In the genomic region with DNA sequence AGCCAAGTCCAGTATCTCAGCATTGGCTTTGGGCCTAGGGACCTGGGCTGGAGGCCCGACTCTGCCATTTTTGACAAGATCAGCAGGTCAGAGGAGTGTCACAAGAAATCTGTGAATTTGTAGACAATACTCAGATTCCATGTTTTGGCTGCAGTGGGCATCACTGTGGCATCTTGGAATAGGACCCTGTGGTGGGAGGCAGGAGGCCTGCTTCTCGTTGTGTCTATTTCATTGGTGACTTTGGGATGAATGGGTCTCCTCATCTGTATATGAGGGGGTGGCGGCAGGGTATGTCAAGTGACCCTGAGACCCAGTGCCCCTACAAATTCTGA, we compare ENCODE assay signal across 13 cellular contexts. TPM values are rescaled to one million over a fixed set of nuclear protein-coding genes. Genes with fewer than 3 reads are reported as not detected.
DNase-seq lines count a peak whose midpoint lies in the region; ATAC-seq and TF ChIP-seq lines count a peak whose summit lies in the region.
"Had no signal": no experiment of that assay in that cellular context is flagged by ENCODE, and none has a peak within 500 bp of the region (broad histone marks: within the 10 kb centered on the region; RNA-seq: fewer than 3 reads in every experiment).

No MANE protein-coding gene starts in this region.

- peaks cover 25% of the 10 kb centered on the region for H3K4me1 ChIP-seq in HAP-1

- H3K36me3 Mint-ChIP-seq in activated CD8-positive, alpha-beta memory T cell treated with anti-CD3 and anti-CD28 coated beads, Interleukin-2, amount 10 ng/mL, durations not matched to agents 7 days and 5 days = peaks cover 31% of the 10 kb centered on the region
- peaks cover 5% of the 10 kb centered on the region for H3K36me3 Mint-ChIP-seq in brain
- H3K36me3 Mint-ChIP-seq in stimulated activated effector memory CD8-positive, alpha-beta T cell treated with anti-CD3 and anti-CD28 coated beads, Interleukin-12 subunit alpha, Interleukin-12 subunit beta, amount 100 ng/mL, for 72 hours = peaks cover 49% of the 10 kb centered on the region

- H3K4me3 Mint-ChIP-seq in activated CD8-positive, alpha-beta memory T cell treated with anti-CD3 and anti-CD28 coated beads, Interleukin-2, amount 10 ng/mL, durations not matched to agents 7 days and 5 days = peak overlapping the region; percentile 93
- peak overlapping the region; percentile 64 to 92 (median 77) for H3K4me3 Mint-ChIP-seq in brain
- peak overlapping the region; percentile 80 for H3K4me3 Mint-ChIP-seq in stimulated activated effector memory CD8-positive, alpha-beta T cell treated with anti-CD3 and anti-CD28 coated beads, Interleukin-12 subunit alpha, Interleukin-12 subunit beta, amount 100 ng/mL, for 72 hours

- peak overlapping the region; percentile 89 for H3K27ac Mint-ChIP-seq in activated CD8-positive, alpha-beta memory T cell treated with anti-CD3 and anti-CD28 coated beads, Interleukin-2, amount 10 ng/mL, durations not matched to agents 7 days and 5 days
- H3K27ac Mint-ChIP-seq in brain = peak overlapping the region; percentile 59 to 85 (median 81)
- peak overlapping the region; percentile 89 for H3K27ac Mint-ChIP-seq in stimulated activated effector memory CD8-positive, alpha-beta T cell treated with anti-CD3 and anti-CD28 coated beads, Interleukin-12 subunit alpha, Interleukin-12 subunit beta, amount 100 ng/mL, for 72 hours

- no peak for ATAC-seq in activated CD8-positive, alpha-beta memory T cell treated with anti-CD3 and anti-CD28 coated beads, Interleukin-2, amount 10 ng/mL, durations not matched to agents 7 days and 5 days
- no peak for ATAC-seq in stimulated activated effector memory CD8-positive, alpha-beta T cell treated with anti-CD3 and anti-CD28 coated beads, Interleukin-12 subunit alpha, Interleukin-12 subunit beta, amount 100 ng/mL, for 72 hours
- ATAC-seq in HG02970 (IDR thresholded peaks at IDR 0.05; ENCODE audit: low FRiP score, unreplicated experiment) = no peak

- TF ChIP-seq CTCF in NB4 (IDR thresholded peaks at IDR 0.05; ENCODE audit: low read depth, low read length) = no peak
- TF ChIP-seq CTCF in brain (conservative IDR thresholded peaks at IDR 0.05) = peak in 1 of 2 experiments; percentile 1

- H3K27me3 ChIP-seq in HAP-1 (ENCODE audit: low read depth) = no peaks in the 10 kb centered on the region
- H3K27me3 ChIP-seq: SJSA1 had no signal

- peaks cover 61% of the 10 kb centered on the region for H3K36me3 ChIP-seq in HAP-1 (replicated peaks)

- peaks cover 52% of the 10 kb centered on the region for H3K4me1 Mint-ChIP-seq in activated CD8-positive, alpha-beta memory T cell treated with anti-CD3 and anti-CD28 coated beads, Interleukin-2, amount 10 ng/mL, durations not matched to agents 7 days and 5 days
- H3K4me1 Mint-ChIP-seq in brain = peaks cover 39% of the 10 kb centered on the region
- peaks cover 54% of the 10 kb centered on the region for H3K4me1 Mint-ChIP-seq in stimulated activated effector memory CD8-positive, alpha-beta T cell treated with anti-CD3 and anti-CD28 coated beads, Interleukin-12 subunit alpha, Interleukin-12 subunit beta, amount 100 ng/mL, for 72 hours

- H3K27me3 Mint-ChIP-seq in activated CD8-positive, alpha-beta memory T cell treated with anti-CD3 and anti-CD28 coated beads, Interleukin-2, amount 10 ng/mL, durations not matched to agents 7 days and 5 days = no peaks in the 10 kb centered on the region
- peaks cover 11% of the 10 kb centered on the region for H3K27me3 Mint-ChIP-seq in brain

- no peaks in the 10 kb centered on the region for H3K9me3 Mint-ChIP-seq in activated CD8-positive, alpha-beta memory T cell treated with anti-CD3 and anti-CD28 coated beads, Interleukin-2, amount 10 ng/mL, durations not matched to agents 7 days and 5 days (ENCODE audit: low read depth)
- no peaks in the 10 kb centered on the region for H3K9me3 Mint-ChIP-seq in brain
- H3K9me3 Mint-ChIP-seq in stimulated activated effector memory CD8-positive, alpha-beta T cell treated with anti-CD3 and anti-CD28 coated beads, Interleukin-12 subunit alpha, Interleukin-12 subunit beta, amount 100 ng/mL, for 72 hours = no peaks in the 10 kb centered on the region

- H3K9me3 ChIP-seq in HAP-1 = no peaks in the 10 kb centered on the region
- H3K9me3 ChIP-seq: SJSA1 had no signal

- H3K4me3 ChIP-seq in NB4 (ENCODE audit: low read depth, low read length) (peak overlapping the region; percentile 33), HAP-1 (no peak overlapping the region)
- H3K4me3 ChIP-seq: SJSA1 had no signal

- CTCF ChIA-PET in activated CD8-positive, alpha-beta memory T cell treated with anti-CD3 and anti-CD28 coated beads, Interleukin-2, amount 10 ng/mL, durations not matched to agents 7 days and 5 days (lab: Charles Lee) = interaction anchor here (1.3 to 3.9 kb wide), 7 partner anchors 75 to 243 kb away, joined by 3 to 68 read pairs (median 10); a partner anchor contains a TSS

- no peak for DNase-seq in activated CD8-positive, alpha-beta memory T cell treated with anti-CD3 and anti-CD28 coated beads, Interleukin-2, amount 10 ng/mL, durations not matched to agents 7 days and 5 days
- no peak for DNase-seq in activated CD8-positive, alpha-beta memory T cell treated with anti-CD3 and anti-CD28 coated beads, Interleukin-2, amount 50 U/mL, for 4 hours
- DNase-seq in NB4 (ENCODE audit: low read depth) (no peak), HT-29 (ENCODE audit: low spot score) (no peak), HAP-1 (ENCODE audit: low spot score in 2 of 2) (no peak)
- no peak for DNase-seq in stimulated activated effector memory CD8-positive, alpha-beta T cell treated with anti-CD3 and anti-CD28 coated beads, Interleukin-12 subunit alpha, Interleukin-12 subunit beta, amount 100 ng/mL, for 72 hours (ENCODE audit: low spot score in 2 of 2)

- TF ChIP-seq POLR2A in NB4 (IDR thresholded peaks at IDR 0.05; ENCODE audit: extremely low read depth, insufficient read length) = no peak

- in situ Hi-C loops in HAP-1 (cut with MboI; ENCODE audit: low sequenced_read_pairs) = loop anchor here (10.0 kb wide), 1 partner anchor 430 kb away; no protein-coding TSS in a partner anchor

RNA-seq across cellular contexts. Expression of a gene that starts 3.3 kb away (rescaled TPM):
- 10 to 100 TPM; 62.8 to 63.0 TPM for total RNA-seq in activated CD8-positive, alpha-beta memory T cell treated with anti-CD3 and anti-CD28 coated beads, Interleukin-2, amount 10 ng/mL, durations not matched to agents 7 days and 5 days
- 15.4 TPM for polyA plus RNA-seq in brain (ENCODE audit: insufficient read depth, low read depth, low replicate concordance)
- total RNA-seq in HT-29 (2014; rRNA removed; shearing (Covaris generic)) = 59.0 and 76.6 TPM in 2 replicates

RNA-seq across cellular contexts. Expression of a gene that starts 53.1 kb away (rescaled TPM):
- not detected for total RNA-seq in activated CD8-positive, alpha-beta memory T cell treated with anti-CD3 and anti-CD28 coated beads, Interleukin-2, amount 10 ng/mL, durations not matched to agents 7 days and 5 days
- not detected for polyA plus RNA-seq in brain (ENCODE audit: insufficient read depth, low read depth, low replicate concordance)
- not detected in 2 replicates for total RNA-seq in HT-29 (2014; rRNA removed; shearing (Covaris generic))
- total RNA-seq: dermis blood vessel endothelial cell, SJSA1, ureter had no signal
- polyA plus RNA-seq: keratinocyte, small intestine had no signal
